In genomic region chr20:41697861-41698559, GRCh38 we compare ENCODE assay signal across 9 cellular contexts.
DNase-seq lines count a peak whose midpoint lies in the region; ATAC-seq and TF ChIP-seq lines count a peak whose summit lies in the region.
"Had no signal": no experiment of that assay in that cellular context is flagged by ENCODE, and none has a peak within 500 bp of the region (broad histone marks: within the 10 kb centered on the region; RNA-seq: fewer than 3 reads in every experiment).

No MANE protein-coding gene starts in this region.

- no peak overlapping the region for H3K27ac ChIP-seq in mesenchymal stem cell (ENCODE audit: low read length, poor library complexity, severe bottlenecking)
- no peak overlapping the region for H3K27ac ChIP-seq in neuronal stem cell (replicated peaks; ENCODE audit: low read length)
- H3K27ac ChIP-seq: SJSA1 had no signal

- H2AK5ac ChIP-seq in mesenchymal stem cell (ENCODE audit: low read length, severe bottlenecking), result no peak overlapping the region
- no peak overlapping the region for H2AK5ac ChIP-seq in neuronal stem cell (ENCODE audit: low read depth, low read length)

- H2BK5ac ChIP-seq in mesenchymal stem cell (ENCODE audit: low read depth, low read length, poor library complexity, severe bottlenecking) (no peak overlapping the region), neuronal stem cell (ENCODE audit: low read length) (no peak overlapping the region)

- H3K18ac ChIP-seq in mesenchymal stem cell (ENCODE audit: low read depth in 1 of 2, low read length in 2 of 2) (no peak overlapping the region), neuronal stem cell (ENCODE audit: low read length) (no peak overlapping the region)

- peak; percentile 22 for DNase-seq in COLO668 (lab: John Stamatoyannopoulos, UW; ENCODE audit: unreplicated experiment)
- peak; percentile 42 for DNase-seq in HCEC 1CT
- peak; percentile 66 for DNase-seq in NCI-H82 (lab: John Stamatoyannopoulos, UW)
- peak; percentile 45 for DNase-seq in MCF 10A (ENCODE audit: unreplicated experiment)
- DNase-seq in mesenchymal stem cell, result peak; percentile 42
- DNase-seq in neuronal stem cell (ENCODE audit: low spot score), result no peak
- no peak for DNase-seq in stimulated activated CD4-positive, alpha-beta T cell treated with anti-CD3 and anti-CD28 coated beads, Interleukin-2, amount 100 ng/mL, for 24 hours

- peaks cover 0 to 8% of the 10 kb centered on the region in 2 experiments for H3K27me3 ChIP-seq in mesenchymal stem cell (ENCODE audit: control insufficient read depth in 1 of 2, insufficient read depth in 1 of 2, low read length in 2 of 2)
- peaks cover 0 to 3% (median 0%) of the 10 kb centered on the region in 3 experiments for H3K27me3 ChIP-seq in neuronal stem cell (ENCODE audit: control insufficient read depth in 3 of 3, insufficient read depth in 3 of 3, low read depth in 1 of 3, low read length in 3 of 3)
- H3K27me3 ChIP-seq: SJSA1 had no signal

- 83% methylated on average over 6 of the region's 6 CpGs for WGBS in mesenchymal stem cell
- no CpG with 5 or more reads among the region's 6 CpGs for WGBS in neuronal stem cell (ENCODE audit: extremely low coverage in 2 of 2, insufficient read length in 2 of 2, insufficient replicate concordance in 1 of 2), 2 donors

- H3K4ac ChIP-seq in mesenchymal stem cell (ENCODE audit: low read depth in 1 of 2, low read length in 2 of 2), result no peak overlapping the region
- H3K4ac ChIP-seq in neuronal stem cell (ENCODE audit: low read length), result no peak overlapping the region

- H3K36me3 Mint-ChIP-seq in MCF 10A (ENCODE audit: insufficient read depth, unreplicated experiment), result no peaks in the 10 kb centered on the region

- H3K36me3 ChIP-seq in mesenchymal stem cell (ENCODE audit: control insufficient read depth in 1 of 2, insufficient read depth in 2 of 2, low read depth in 1 of 2, low read length in 2 of 2) (no peaks in the 10 kb centered on the region), neuronal stem cell (replicated peaks in 1 of 2; ENCODE audit: control insufficient read depth in 2 of 2, insufficient read depth in 2 of 2, low read length in 2 of 2) (no peaks in the 10 kb centered on the region)
- H3K36me3 ChIP-seq: SJSA1 had no signal

- H3K4me1 Mint-ChIP-seq in MCF 10A (ENCODE audit: insufficient read depth, unreplicated experiment), result peaks cover 12% of the 10 kb centered on the region

- H3K14ac ChIP-seq in mesenchymal stem cell (ENCODE audit: low read length in 2 of 2) (no peak overlapping the region), neuronal stem cell (ENCODE audit: low read length) (no peak overlapping the region)

- ATAC-seq in GM18868 (IDR thresholded peaks at IDR 0.05; ENCODE audit: unreplicated experiment), result no peak

- H2BK120ac ChIP-seq in mesenchymal stem cell (ENCODE audit: low read depth, low read length), result no peak overlapping the region
- no peak overlapping the region for H2BK120ac ChIP-seq in neuronal stem cell (ENCODE audit: low read depth, low read length)

- H3K27me3 Mint-ChIP-seq in MCF 10A (ENCODE audit: insufficient read depth, unreplicated experiment), result peaks cover 30% of the 10 kb centered on the region

- intact Hi-C loops in MCF 10A (cut with micrococcal nuclease), result loop anchor here (1.0 to 5.0 kb wide), 2 partner anchors 1489 to 1709 kb away; no protein-coding TSS in a partner anchor

- no peak overlapping the region for H3K27ac Mint-ChIP-seq in MCF 10A (ENCODE audit: low read depth, unreplicated experiment)

- H3K9me3 ChIP-seq in mesenchymal stem cell (ENCODE audit: control insufficient read depth, low read length) (no peaks in the 10 kb centered on the region), neuronal stem cell (replicated peaks in 1 of 2; ENCODE audit: control insufficient read depth in 2 of 2, insufficient read depth in 1 of 2, low read depth in 1 of 2, low read length in 2 of 2) (no peaks in the 10 kb centered on the region)
- H3K9me3 ChIP-seq: SJSA1 had no signal

- CTCF ChIA-PET in MCF 10A (lab: Yijun Ruan, JAX), result interaction anchor here (0.5 to 5.8 kb wide), 64 partner anchors 8 to 1711 kb away, joined by 3 to 95 read pairs (median 4); no protein-coding TSS in a partner anchor

- no peak overlapping the region for H3K23ac ChIP-seq in mesenchymal stem cell (ENCODE audit: low read length in 2 of 2)
- no peak overlapping the region for H3K23ac ChIP-seq in neuronal stem cell (ENCODE audit: low read depth, low read length, poor library complexity)

- BruUV-seq in MCF 10A (replicated peaks; lab: Mats Ljungman, UMichigan), result no TSS peak

- H4K91ac ChIP-seq in mesenchymal stem cell (ENCODE audit: low read length) (no peak overlapping the region), neuronal stem cell (ENCODE audit: low read depth, low read length, poor library complexity) (no peak overlapping the region)

- no peak overlapping the region for H3K4me3 ChIP-seq in mesenchymal stem cell (ENCODE audit: insufficient read depth in 1 of 2, low read depth in 1 of 2, low read length in 2 of 2)
- H3K4me3 ChIP-seq in neuronal stem cell (ENCODE audit: low read length in 2 of 2), result no peak overlapping the region
- H3K4me3 ChIP-seq: SJSA1 had no signal

- H3K9ac ChIP-seq in mesenchymal stem cell (ENCODE audit: low read length), result peak overlapping the region; percentile 13
- no peak overlapping the region for H3K9ac ChIP-seq in neuronal stem cell (ENCODE audit: low read depth, low read length, poor library complexity)

- H2BK12ac ChIP-seq in mesenchymal stem cell (ENCODE audit: low read length in 2 of 2) (no peak overlapping the region), neuronal stem cell (ENCODE audit: low read length) (no peak overlapping the region)

- H2AFZ ChIP-seq in mesenchymal stem cell (ENCODE audit: low read depth, low read length) (no peak overlapping the region), neuronal stem cell (ENCODE audit: low read length) (no peak overlapping the region)

- no peak overlapping the region for H4K8ac ChIP-seq in mesenchymal stem cell (ENCODE audit: low read length)
- no peak overlapping the region for H4K8ac ChIP-seq in neuronal stem cell (ENCODE audit: low read depth, low read length)

- POLR2A ChIA-PET in MCF 10A (lab: Yijun Ruan, JAX), result interaction anchor here (1.2 kb wide), 1 partner anchor 32 kb away, joined by 3 read pairs; no protein-coding TSS in a partner anchor

- peak; percentile 73 for TF ChIP-seq CTCF in MCF 10A (IDR thresholded peaks at IDR 0.05; ENCODE audit: unreplicated experiment)

- no peak overlapping the region for H3K4me2 ChIP-seq in mesenchymal stem cell (ENCODE audit: low read length, poor library complexity, severe bottlenecking)
- H3K4me2 ChIP-seq in neuronal stem cell (ENCODE audit: insufficient read depth, low read length, poor library complexity, severe bottlenecking), result no peak overlapping the region

- H3K9me3 Mint-ChIP-seq in MCF 10A (ENCODE audit: unreplicated experiment), result no peaks in the 10 kb centered on the region

- H3K4me3 Mint-ChIP-seq in MCF 10A (ENCODE audit: unreplicated experiment), result no peak overlapping the region

- H2BK15ac ChIP-seq in mesenchymal stem cell (ENCODE audit: low read depth, poor library complexity, severe bottlenecking) (no peak overlapping the region), neuronal stem cell (ENCODE audit: low read length) (no peak overlapping the region)

- H3K79me1 ChIP-seq in mesenchymal stem cell (replicated peaks; ENCODE audit: low read length, poor library complexity, severe bottlenecking) (no peaks in the 10 kb centered on the region), neuronal stem cell (ENCODE audit: low read depth, low read length) (no peaks in the 10 kb centered on the region)

- H3K4me1 ChIP-seq in mesenchymal stem cell (ENCODE audit: control insufficient read depth, insufficient read depth, low read depth, low read length), result no peaks in the 10 kb centered on the region
- peaks cover 0 to 4% of the 10 kb centered on the region in 2 donors for H3K4me1 ChIP-seq in neuronal stem cell (ENCODE audit: control insufficient read depth in 2 of 2, insufficient read depth in 1 of 2, low read depth in 1 of 2, low read length in 2 of 2)
- H3K4me1 ChIP-seq: SJSA1 had no signal

Comparison
In these comparisons a context has a peak if more than half of its experiments do, and no peak if none do; other contexts are left out.
1. DNase-seq: peak in COLO668 (single experiment), HCEC 1CT (single experiment), NCI-H82 (single experiment), MCF 10A (single experiment) and mesenchymal stem cell (single experiment); none in neuronal stem cell (single experiment) and stimulated activated CD4-positive, alpha-beta T cell treated with anti-CD3 and anti-CD28 coated beads, Interleukin-2, amount 100 ng/mL, for 24 hours (0 of 2).